Comparison of ENCODE assay signal across 2 cellular contexts in the genomic region with DNA sequence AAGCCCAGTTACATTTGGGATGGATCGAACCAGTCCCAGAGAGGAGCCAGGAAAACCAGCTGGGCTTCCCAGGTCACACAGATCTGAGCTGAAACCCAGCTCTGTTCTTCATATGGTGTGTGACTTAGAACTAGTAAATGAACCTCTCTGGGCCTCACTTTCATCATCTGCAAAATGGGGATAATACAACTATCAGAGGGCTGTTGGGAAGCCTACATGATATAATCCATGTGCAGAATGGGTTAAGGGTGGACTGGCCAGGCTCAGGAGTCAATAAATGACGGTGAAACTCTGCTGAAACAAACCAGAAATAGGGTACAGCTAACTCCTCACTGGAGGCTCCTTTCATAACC.
TF ChIP-seq lines count a peak whose summit lies in the region.

No MANE protein-coding gene starts in this region.

TF ChIP-seq in HepG2, 621 proteins besides CTCF, POLR2A, EP300 and RAD21:
- TF ChIP-seq DPF2 (CRISPR knock-in tag; IDR thresholded peaks at IDR 0.05; ENCODE audit: borderline replicate concordance, low read depth) = no peak
- no peak for TF ChIP-seq NFATC3 (CRISPR knock-in tag; IDR thresholded peaks at IDR 0.05)
- TF ChIP-seq, protein P1, sequence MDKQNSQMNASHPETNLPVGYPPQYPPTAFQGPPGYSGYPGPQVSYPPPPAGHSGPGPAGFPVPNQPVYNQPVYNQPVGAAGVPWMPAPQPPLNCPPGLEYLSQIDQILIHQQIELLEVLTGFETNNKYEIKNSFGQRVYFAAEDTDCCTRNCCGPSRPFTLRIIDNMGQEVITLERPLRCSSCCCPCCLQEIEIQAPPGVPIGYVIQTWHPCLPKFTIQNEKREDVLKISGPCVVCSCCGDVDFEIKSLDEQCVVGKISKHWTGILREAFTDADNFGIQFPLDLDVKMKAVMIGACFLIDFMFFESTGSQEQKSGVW (CRISPR knock-in tag; IDR thresholded peaks at IDR 0.05; ENCODE audit: borderline replicate concordance) = no peak
- no peak for TF ChIP-seq FOXA1 (IDR thresholded peaks at IDR 0.05)
- no peak for TF ChIP-seq FOXA1 (CRISPR knock-in tag; IDR thresholded peaks at IDR 0.05)
- TF ChIP-seq, protein P2, sequence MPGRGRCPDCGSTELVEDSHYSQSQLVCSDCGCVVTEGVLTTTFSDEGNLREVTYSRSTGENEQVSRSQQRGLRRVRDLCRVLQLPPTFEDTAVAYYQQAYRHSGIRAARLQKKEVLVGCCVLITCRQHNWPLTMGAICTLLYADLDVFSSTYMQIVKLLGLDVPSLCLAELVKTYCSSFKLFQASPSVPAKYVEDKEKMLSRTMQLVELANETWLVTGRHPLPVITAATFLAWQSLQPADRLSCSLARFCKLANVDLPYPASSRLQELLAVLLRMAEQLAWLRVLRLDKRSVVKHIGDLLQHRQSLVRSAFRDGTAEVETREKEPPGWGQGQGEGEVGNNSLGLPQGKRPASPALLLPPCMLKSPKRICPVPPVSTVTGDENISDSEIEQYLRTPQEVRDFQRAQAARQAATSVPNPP (CRISPR knock-in tag; IDR thresholded peaks at IDR 0.05) = no peak
- TF ChIP-seq RFX1 (IDR thresholded peaks at IDR 0.05) = no peak
- TF ChIP-seq ZNF629 (CRISPR knock-in tag; conservative IDR thresholded peaks at IDR 0.05) = peak; percentile 76
- TF ChIP-seq ZNF850 (CRISPR knock-in tag; conservative IDR thresholded peaks at IDR 0.05) = no peak
- TF ChIP-seq PAWR (CRISPR knock-in tag; IDR thresholded peaks at IDR 0.05; ENCODE audit: borderline replicate concordance) = no peak
TF ChIP-seq in HepG2: peak in this region for 1.

TF ChIP-seq in K562, 482 proteins besides CTCF, POLR2A, EP300 and RAD21:
- TF ChIP-seq MTF1 (CRISPR knock-in tag; IDR thresholded peaks at IDR 0.05; ENCODE audit: borderline replicate concordance) (no peak), ADNP (tag; IDR thresholded peaks at IDR 0.05) (0 out of 2 replicates have a peak, but pooled peaks have one; percentile 23), ZNF511 (CRISPR knock-in tag; IDR thresholded peaks at IDR 0.05) (no peak), RBM25 (IDR thresholded peaks at IDR 0.05; ENCODE audit: low read depth, low read length, severe bottlenecking) (peak; percentile 71), BCOR (IDR thresholded peaks at IDR 0.05) (0 out of 2 replicates have a peak, but pooled peaks have one; percentile 40), NRF1 (conservative IDR thresholded peaks at IDR 0.05 in 1 of 2, IDR thresholded peaks at IDR 0.05 in 1 of 2) (no peak)
